ENCODE assay signal across 10 cellular contexts in genomic region chr2:212537311-212538155, GRCh38. TPM values are rescaled to one million over a fixed set of nuclear protein-coding genes. Genes with fewer than 3 reads are reported as not detected.
A peak's percentile ranks its signal among the peaks of the same experiment; 100 is the strongest.
DNase-seq lines count a peak whose midpoint lies in the region; ATAC-seq and FAIRE-seq lines count a peak whose summit lies in the region.
"Had no signal": no experiment of that assay in that cellular context is flagged by ENCODE, and none has a peak within 500 bp of the region (broad histone marks: within the 10 kb centered on the region; RNA-seq: fewer than 3 reads in every experiment).

No MANE protein-coding gene starts in this region.

- no peaks in the 10 kb centered on the region for H3K27me3 ChIP-seq in neuron (ENCODE audit: insufficient read depth, low read length)

- H2AFZ ChIP-seq in neuron (ENCODE audit: low read depth, low read length) = peak overlapping the region; percentile 98

- FAIRE-seq in frontal cortex (lab: Jason Lieb, UNC) = no peak

- peak; percentile 22 for DNase-seq in ACHN
- peak; percentile 31 for DNase-seq in T1000 (lab: John Stamatoyannopoulos, UW)
- peak; percentile 4 to 30 for DNase-seq in frontal cortex (ENCODE audit: low spot score in 2 of 2)
- DNase-seq in SIG-M5 treated with dmso at 0.1 percent for 504 hours (lab: John Stamatoyannopoulos, UW; ENCODE audit: unreplicated experiment) = no peak
- DNase-seq in mucosa of gallbladder (ENCODE audit: low spot score) = no peak

- no peaks in the 10 kb centered on the region for H3K9me3 ChIP-seq in neuron (ENCODE audit: low read length)

- ATAC-seq in GM18907 (IDR thresholded peaks at IDR 0.05; ENCODE audit: unreplicated experiment) = peak; percentile 41
- no peak for ATAC-seq in HG03469 (IDR thresholded peaks at IDR 0.05; ENCODE audit: unreplicated experiment)
- ATAC-seq: HCT116 had no signal

- H3K4me1 ChIP-seq in neuron (ENCODE audit: insufficient read depth, low read length) = peaks cover 34% of the 10 kb centered on the region

- no peaks in the 10 kb centered on the region for H3K36me3 ChIP-seq in neuron (ENCODE audit: insufficient read depth, low read length)

- in situ Hi-C loops in ACHN (cut with HindIII; ENCODE audit: low pct_ligation_motif_present, low pct_unique_long_range_greater_than_20kb, low sequenced_read_pairs) = no loop called here

- peak overlapping the region; percentile 76 for H3K4me3 ChIP-seq in neuron (ENCODE audit: low read length)

RNA-seq across cellular contexts. Expression of gene ERBB4, which starts 1.1 kb away (rescaled TPM):
- total RNA-seq in frontal cortex (75.0 TPM), mucosa of gallbladder (0.43 TPM)
- total RNA-seq: activated naive CD4-positive, alpha-beta T cell treated with anti-CD3 and anti-CD28 coated beads, Interleukin-2, amount 50 U/mL, for 72 hours had no signal

Comparison
In these comparisons a context has a peak if more than half of its experiments do, and no peak if none do; other contexts are left out.
1. DNase-seq: peak in ACHN (single experiment), T1000 (single experiment) and frontal cortex (2 of 2); none in SIG-M5 treated with dmso at 0.1 percent for 504 hours (single experiment) and mucosa of gallbladder (single experiment).
2. RNA of gene ERBB4, which starts 1.1 kb away (total RNA-seq): 75.0 TPM in frontal cortex (single experiment); 0.43 TPM in mucosa of gallbladder (single experiment); every median in the first group is over 10 times any median in the second.